ENCODE assay signal across 9 cellular contexts in the genomic region with DNA sequence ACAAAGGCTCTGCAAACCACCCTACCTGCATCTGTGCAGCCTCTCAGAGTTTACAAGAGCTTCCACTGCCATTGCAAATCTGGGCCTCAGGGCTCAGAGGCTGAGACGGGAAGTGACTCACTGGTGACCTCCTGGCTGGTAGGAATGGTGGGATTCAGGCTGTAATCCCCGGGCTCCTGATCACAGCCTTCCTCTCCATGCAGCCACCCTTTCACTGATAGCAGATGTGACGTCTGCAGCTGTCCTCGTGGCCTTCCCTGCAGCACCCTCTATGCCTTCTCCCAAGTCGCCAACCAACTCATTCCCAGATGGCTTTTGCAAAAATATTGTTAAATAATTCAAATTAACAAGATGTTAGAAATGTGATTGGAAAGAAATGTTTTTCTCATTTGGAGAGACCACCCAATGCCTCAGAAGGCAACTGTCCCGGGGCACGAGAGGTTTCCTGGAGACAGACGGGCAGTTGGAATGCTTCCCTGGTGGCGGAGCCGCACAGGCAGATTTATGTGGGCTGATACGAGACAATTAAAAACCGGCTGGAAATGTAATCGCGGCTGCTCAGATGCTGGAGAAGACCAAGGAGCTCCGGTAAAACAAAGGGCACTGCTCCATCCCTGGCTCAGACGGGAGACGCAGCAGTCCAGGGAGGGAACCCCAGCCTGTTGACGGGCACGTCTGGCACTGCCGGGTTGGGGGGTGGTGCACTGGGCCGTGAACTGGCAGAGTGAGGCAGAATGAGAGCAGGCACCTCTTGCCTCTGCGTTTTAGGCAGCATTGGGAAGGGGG. TPM values are rescaled to one million over a fixed set of nuclear protein-coding genes. Genes with fewer than 3 reads are reported as not detected.
DNase-seq lines count a peak whose midpoint lies in the region; ATAC-seq and TF ChIP-seq lines count a peak whose summit lies in the region.
"Had no signal": no experiment of that assay in that cellular context is flagged by ENCODE, and none has a peak within 500 bp of the region (broad histone marks: within the 10 kb centered on the region; RNA-seq: fewer than 3 reads in every experiment).

No MANE protein-coding gene starts in this region.

- H3K36me3 ChIP-seq in PC-9 (ENCODE audit: low read depth) (no peaks in the 10 kb centered on the region), mesodermal cell (ENCODE audit: control insufficient read depth, insufficient read depth, low read length) (peaks cover 52% of the 10 kb centered on the region)

- CTCF ChIA-PET in PC-9 (lab: Charles Lee) = no interaction called here

- H3K4me1 ChIP-seq in PC-9 (replicated peaks; ENCODE audit: insufficient read depth) (peaks cover 50% of the 10 kb centered on the region), mesodermal cell (ENCODE audit: control insufficient read depth, insufficient read depth, low read length, poor library complexity, severe bottlenecking) (peaks cover 42% of the 10 kb centered on the region)

- intact Hi-C loops in PC-9 (cut with micrococcal nuclease; ENCODE audit: unreplicated experiment) = loop anchor here (5.0 kb wide), 1 partner anchor 626 kb away; no protein-coding TSS in a partner anchor

- peaks cover 34% of the 10 kb centered on the region for H3F3A ChIP-seq in PC-9 (ENCODE audit: insufficient read depth, low read depth)

- no TSS peak for BruUV-seq in PC-9 (replicated peaks; lab: Mats Ljungman, UMichigan)

- no peaks in the 10 kb centered on the region for H3K27me3 ChIP-seq in PC-9 (ENCODE audit: insufficient read depth, low read depth)

- H3K27ac ChIP-seq in PC-9 (peak overlapping the region; percentile 35), epithelial cell of prostate (peak overlapping the region; percentile 60), mesodermal cell (ENCODE audit: low read depth, low read length, severe bottlenecking) (peak overlapping the region; percentile 94)

- H3K9me3 ChIP-seq in PC-9 (ENCODE audit: insufficient read depth, low read depth) = no peaks in the 10 kb centered on the region
- no peaks in the 10 kb centered on the region for H3K9me3 ChIP-seq in mesodermal cell (ENCODE audit: control insufficient read depth, low read length)

- DNase-seq in AG10803 (ENCODE audit: low read depth) (peak; percentile 68), PC-9 (peak; percentile 31 to 66), epithelial cell of prostate (ENCODE audit: low read depth, low spot score) (no peak), NOMO-1 treated with dmso at 0.1 percent for 144 hours (lab: John Stamatoyannopoulos, UW; ENCODE audit: unreplicated experiment) (no peak), OCI-M2 (lab: John Stamatoyannopoulos, UW; ENCODE audit: unreplicated experiment) (no peak), NCI-H1105 (lab: John Stamatoyannopoulos, UW) (no peak)
- DNase-seq: naive B cell had no signal

- H4K20me1 ChIP-seq in PC-9 (ENCODE audit: insufficient read depth) = peaks cover 3% of the 10 kb centered on the region

- TF ChIP-seq CTCF in AG10803 (conservative IDR thresholded peaks at IDR 0.05; ENCODE audit: low read length) (no peak), PC-9 (conservative IDR thresholded peaks at IDR 0.05) (no peak)

- peak overlapping the region; percentile 21 for H3K4me2 ChIP-seq in PC-9

- no peak for ATAC-seq in HG03135 (IDR thresholded peaks at IDR 0.05; ENCODE audit: unreplicated experiment)

- no peak overlapping the region for H2AFZ ChIP-seq in PC-9

- H3K79me2 ChIP-seq in PC-9 (ENCODE audit: low read depth) = peaks cover 64% of the 10 kb centered on the region

- POLR2A ChIA-PET in PC-9 (lab: Charles Lee; ENCODE audit: unreplicated experiment) = interaction anchor here (0.5 kb wide), 1 partner anchor 37 kb away, joined by 3 read pairs; no protein-coding TSS in a partner anchor

- 76% methylated on average over 18 to 19 of the region's 22 CpGs for WGBS in mesodermal cell (ENCODE audit: insufficient coverage in 2 of 2), 2 experiments

- H3K4me3 ChIP-seq in AG10803 (ENCODE audit: low read length) (peak overlapping the region; percentile 24), PC-9 (no peak overlapping the region), mesodermal cell (ENCODE audit: extremely low read depth, insufficient read depth, low read length, poor library complexity, severe bottlenecking) (no peak overlapping the region)

- no peaks in the 10 kb centered on the region for H3K9me2 ChIP-seq in PC-9 (ENCODE audit: insufficient read depth)

RNA-seq across cellular contexts. Expression of a gene that starts 34.4 kb away (rescaled TPM):
- total RNA-seq in PC-9 (2021) = 12.7 and 14.9 TPM in 2 replicates
- 16.0 TPM for polyA plus RNA-seq in mesodermal cell (2013, experiment 1 of 2)
- 17.6 TPM for polyA plus RNA-seq in mesodermal cell (2013, experiment 2 of 2)

Comparison
In these comparisons a context has a peak if more than half of its experiments do, and no peak if none do; other contexts are left out.
1. DNase-seq: peak in AG10803 (single experiment) and PC-9 (2 of 2); none in epithelial cell of prostate (single experiment), NOMO-1 treated with dmso at 0.1 percent for 144 hours (single experiment), OCI-M2 (single experiment) and NCI-H1105 (single experiment).
2. H3K27ac ChIP-seq: peak in every context shown above with its lines; median percentile 94 in mesodermal cell; 60 in epithelial cell of prostate; 35 in PC-9.